11 cellular contexts compared by ENCODE assay signal in genomic region chr2:197131558-197131855, GRCh38.
DNase-seq lines count a peak whose midpoint lies in the region; ATAC-seq lines count a peak whose summit lies in the region.
"Had no signal": no experiment of that assay in that cellular context is flagged by ENCODE, and none has a peak within 500 bp of the region (broad histone marks: within the 10 kb centered on the region; RNA-seq: fewer than 3 reads in every experiment).

No MANE protein-coding gene starts in this region.

- ATAC-seq in HG02610 (IDR thresholded peaks at IDR 0.05; ENCODE audit: unreplicated experiment) (peak; percentile 52), HG03571 (IDR thresholded peaks at IDR 0.05; ENCODE audit: unreplicated experiment) (peak; percentile 58)
- ATAC-seq in stimulated activated memory B cell treated with anti-CD40 and anti-IgM and Interleukin-4, amounts not matched to agents 10 μg/mL and 1 μg/mL and 100 μg/mL, for 72 hours: peak; percentile 96
- ATAC-seq: activated CD4-positive, CD25-positive, alpha-beta regulatory T cell treated with anti-CD3 and anti-CD28 coated beads, Interleukin-2, amount 50 U/mL, for 24 hours had no signal

- H3K27me3 Mint-ChIP-seq in activated T-cell treated with anti-CD3 and anti-CD28 coated beads, Interleukin-2, amount 50 U/mL, for 24 hours: no peaks in the 10 kb centered on the region
- no peaks in the 10 kb centered on the region for H3K27me3 Mint-ChIP-seq in stimulated activated memory B cell treated with anti-CD40 and anti-IgM and Interleukin-4, amounts not matched to agents 10 μg/mL and 1 μg/mL and 100 μg/mL, for 72 hours

- no peak overlapping the region for H3K4me3 Mint-ChIP-seq in activated T-cell treated with anti-CD3 and anti-CD28 coated beads, Interleukin-2, amount 50 U/mL, for 24 hours
- H3K4me3 Mint-ChIP-seq in stimulated activated memory B cell treated with anti-CD40 and anti-IgM and Interleukin-4, amounts not matched to agents 10 μg/mL and 1 μg/mL and 100 μg/mL, for 72 hours: peak overlapping the region; percentile 76

- peaks cover 6% of the 10 kb centered on the region for H3K9me3 Mint-ChIP-seq in activated T-cell treated with anti-CD3 and anti-CD28 coated beads, Interleukin-2, amount 50 U/mL, for 24 hours
- no peaks in the 10 kb centered on the region for H3K9me3 Mint-ChIP-seq in stimulated activated memory B cell treated with anti-CD40 and anti-IgM and Interleukin-4, amounts not matched to agents 10 μg/mL and 1 μg/mL and 100 μg/mL, for 72 hours

- H3K4me1 Mint-ChIP-seq in activated T-cell treated with anti-CD3 and anti-CD28 coated beads, Interleukin-2, amount 50 U/mL, for 24 hours (ENCODE audit: low read depth): peaks cover 83% of the 10 kb centered on the region
- H3K4me1 Mint-ChIP-seq in stimulated activated memory B cell treated with anti-CD40 and anti-IgM and Interleukin-4, amounts not matched to agents 10 μg/mL and 1 μg/mL and 100 μg/mL, for 72 hours: peaks cover 85% of the 10 kb centered on the region

- peak overlapping the region; percentile 74 for H3K27ac Mint-ChIP-seq in activated T-cell treated with anti-CD3 and anti-CD28 coated beads, Interleukin-2, amount 50 U/mL, for 24 hours
- peak overlapping the region; percentile 99 for H3K27ac Mint-ChIP-seq in stimulated activated memory B cell treated with anti-CD40 and anti-IgM and Interleukin-4, amounts not matched to agents 10 μg/mL and 1 μg/mL and 100 μg/mL, for 72 hours

- H3K36me3 Mint-ChIP-seq in activated T-cell treated with anti-CD3 and anti-CD28 coated beads, Interleukin-2, amount 50 U/mL, for 24 hours (ENCODE audit: low read depth): peaks cover 79% of the 10 kb centered on the region
- peaks cover 48% of the 10 kb centered on the region for H3K36me3 Mint-ChIP-seq in stimulated activated memory B cell treated with anti-CD40 and anti-IgM and Interleukin-4, amounts not matched to agents 10 μg/mL and 1 μg/mL and 100 μg/mL, for 72 hours

- DNase-seq in activated T-cell treated with anti-CD3 and anti-CD28 coated beads, Interleukin-2, amount 50 U/mL, for 24 hours: no peak
- DNase-seq in activated T-cell treated with anti-CD3 and anti-CD28 coated beads, Interleukin-2, amount 50 U/mL, for 1 hour: no peak
- DNase-seq in 8988T (no peak), NCI-H446 treated with DMSO at 0.1 percent for 48 hours (lab: John Stamatoyannopoulos, UW) (no peak), globus pallidus (ENCODE audit: low spot score) (no peak)
- DNase-seq: NCI-H2081, stomach had no signal
